17 cellular contexts compared by ENCODE assay signal in the genomic region with DNA sequence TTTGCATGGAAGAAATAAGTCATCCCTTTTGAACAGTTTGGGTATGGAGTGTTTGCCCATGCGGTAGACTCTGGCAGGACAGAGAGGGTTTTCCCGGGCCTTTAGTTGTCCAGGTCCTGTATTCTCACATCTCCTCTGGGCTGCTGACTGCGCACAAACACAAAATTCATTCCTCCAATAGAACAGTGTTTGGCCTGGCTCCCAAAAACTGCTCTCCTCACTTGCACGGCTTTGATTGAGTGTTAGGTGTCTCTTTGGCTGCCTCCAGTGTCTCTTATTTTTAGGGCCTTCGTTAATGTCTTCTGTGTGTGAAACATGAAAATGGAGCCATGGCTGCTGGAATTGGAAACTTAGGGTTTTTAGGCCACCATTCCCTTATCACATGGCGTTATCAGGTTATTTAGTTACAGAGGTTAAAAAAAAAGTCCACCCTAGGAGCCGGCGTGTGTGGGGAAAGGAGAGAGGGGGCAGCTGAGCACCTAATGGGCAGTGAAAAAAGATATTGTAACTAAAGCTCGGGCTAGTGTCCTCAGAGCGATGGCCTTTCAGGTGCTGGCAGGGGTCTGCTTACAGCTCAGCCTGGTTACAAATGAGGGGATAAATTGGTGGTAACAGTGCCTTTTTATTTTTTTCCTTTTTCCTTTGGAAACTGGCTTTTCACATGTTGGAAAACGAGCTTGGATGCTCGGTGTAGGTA. TPM values are rescaled to one million over a fixed set of nuclear protein-coding genes. Genes with fewer than 3 reads are reported as not detected.
A peak's percentile ranks its signal among the peaks of the same experiment; 100 is the strongest.
DNase-seq lines count a peak whose midpoint lies in the region; ATAC-seq and TF ChIP-seq lines count a peak whose summit lies in the region.
"Had no signal": no experiment of that assay in that cellular context is flagged by ENCODE, and none has a peak within 500 bp of the region (broad histone marks: within the 10 kb centered on the region; RNA-seq: fewer than 3 reads in every experiment).

No MANE protein-coding gene starts in this region.

- no peak for TF ChIP-seq CTCF in GM23338 (conservative IDR thresholded peaks at IDR 0.05; ENCODE audit: low read depth in 2 of 2)
- no peak for TF ChIP-seq CTCF in adrenal gland (IDR thresholded peaks at IDR 0.05)
- no peak for TF ChIP-seq CTCF in progenitor cell of endocrine pancreas (IDR thresholded peaks at IDR 0.05; ENCODE audit: unreplicated experiment)

- no peaks in the 10 kb centered on the region for H3K9me3 ChIP-seq in CD8-positive, alpha-beta memory T cell (ENCODE audit: low read length)
- H3K9me3 ChIP-seq in adrenal gland (replicated peaks in 1 of 3), result no peaks in the 10 kb centered on the region
- H3K9me3 ChIP-seq: mucosa of descending colon, Peyer's patch had no signal

- no peaks in the 10 kb centered on the region for H3K36me3 ChIP-seq in CD8-positive, alpha-beta memory T cell (ENCODE audit: insufficient read depth, low read length)
- no peaks in the 10 kb centered on the region for H3K36me3 ChIP-seq in GM23338 (ENCODE audit: insufficient read depth)
- no peaks in the 10 kb centered on the region for H3K36me3 ChIP-seq in adrenal gland (replicated peaks in 1 of 2)
- H3K36me3 ChIP-seq: Peyer's patch had no signal

- DNase-seq in CD8-positive, alpha-beta memory T cell, result no peak
- no peak for DNase-seq in GM23338 (ENCODE audit: low spot score)
- DNase-seq in adrenal gland, result no peak
- DNase-seq in progenitor cell of endocrine pancreas (ENCODE audit: low spot score, unreplicated experiment), result no peak
- no peak for DNase-seq in OCI-M2 (lab: John Stamatoyannopoulos, UW; ENCODE audit: unreplicated experiment)
- DNase-seq in NCI-H2081 (lab: John Stamatoyannopoulos, UW), result no peak
- DNase-seq: activated CD4-positive, alpha-beta T cell treated with anti-CD3 and anti-CD28 coated beads, Interleukin-2, amount 10 ng/mL, durations not matched to agents 7 days and 5 days; activated gamma-delta T cell; central memory CD4-positive, alpha-beta T cell; mucosa of descending colon; NCI-H1048; NCI-H510A; Peyer's patch; posterior cingulate gyrus had no signal

- no peaks in the 10 kb centered on the region for H3K27me3 ChIP-seq in CD8-positive, alpha-beta memory T cell (ENCODE audit: insufficient read depth, low read length, poor library complexity, severe bottlenecking)
- H3K27me3 ChIP-seq in GM23338 (ENCODE audit: insufficient read depth), result no peaks in the 10 kb centered on the region
- H3K27me3 ChIP-seq in adrenal gland, result no peaks in the 10 kb centered on the region
- H3K27me3 ChIP-seq: Peyer's patch had no signal

- no peak overlapping the region for H3K4me2 ChIP-seq in GM23338

- no peak overlapping the region for H3K4me3 ChIP-seq in CD8-positive, alpha-beta memory T cell (ENCODE audit: low read length)
- no peak overlapping the region for H3K4me3 ChIP-seq in GM23338
- H3K4me3 ChIP-seq in adrenal gland, result no peak overlapping the region
- H3K4me3 ChIP-seq: mucosa of descending colon, Peyer's patch had no signal

- H3F3A ChIP-seq in GM23338 (replicated peaks; ENCODE audit: low read depth), result no peaks in the 10 kb centered on the region

- POLR2A ChIA-PET in CD8-positive, alpha-beta memory T cell (lab: Charles Lee), result no interaction called here

- no peak overlapping the region for H3K4me3 Mint-ChIP-seq in CD8-positive, alpha-beta memory T cell
- no peak overlapping the region for H3K4me3 Mint-ChIP-seq in GM23338
- no peak overlapping the region for H3K4me3 Mint-ChIP-seq in progenitor cell of endocrine pancreas (ENCODE audit: low read depth)
- H3K4me3 Mint-ChIP-seq: activated CD4-positive, alpha-beta T cell treated with anti-CD3 and anti-CD28 coated beads, Interleukin-2, amount 10 ng/mL, durations not matched to agents 7 days and 5 days; CD14-positive monocyte; IgD-negative memory B cell had no signal

- H4K20me1 ChIP-seq in GM23338 (replicated peaks; ENCODE audit: insufficient read depth), result no peaks in the 10 kb centered on the region

- H3K9me3 Mint-ChIP-seq in CD8-positive, alpha-beta memory T cell, result no peaks in the 10 kb centered on the region
- no peaks in the 10 kb centered on the region for H3K9me3 Mint-ChIP-seq in GM23338
- no peaks in the 10 kb centered on the region for H3K9me3 Mint-ChIP-seq in progenitor cell of endocrine pancreas (ENCODE audit: low read depth)
- H3K9me3 Mint-ChIP-seq: activated CD4-positive, alpha-beta T cell treated with anti-CD3 and anti-CD28 coated beads, Interleukin-2, amount 10 ng/mL, durations not matched to agents 7 days and 5 days; CD14-positive monocyte; IgD-negative memory B cell had no signal

- H3K9me2 ChIP-seq in GM23338 (ENCODE audit: insufficient read depth), result no peaks in the 10 kb centered on the region

- no peaks in the 10 kb centered on the region for H3K27me3 Mint-ChIP-seq in CD8-positive, alpha-beta memory T cell
- H3K27me3 Mint-ChIP-seq in GM23338 (ENCODE audit: insufficient read depth, low read depth, poor library complexity) (peaks cover 3% of the 10 kb centered on the region), progenitor cell of endocrine pancreas (no peaks in the 10 kb centered on the region)
- H3K27me3 Mint-ChIP-seq: activated CD4-positive, alpha-beta T cell treated with anti-CD3 and anti-CD28 coated beads, Interleukin-2, amount 10 ng/mL, durations not matched to agents 7 days and 5 days; IgD-negative memory B cell had no signal

- ATAC-seq in GM23338 (0 out of 3 replicates have a peak, but pooled peaks have one; percentile 23), GM19467 (IDR thresholded peaks at IDR 0.05; ENCODE audit: unreplicated experiment) (no peak)
- ATAC-seq: mucosa of descending colon had no signal

- no peak overlapping the region for H2AFZ ChIP-seq in GM23338

- H3K79me2 ChIP-seq in GM23338 (replicated peaks; ENCODE audit: insufficient read depth), result peaks cover 3% of the 10 kb centered on the region

- peaks cover 42% of the 10 kb centered on the region for H3K4me1 ChIP-seq in CD8-positive, alpha-beta memory T cell (ENCODE audit: insufficient read depth, low read length)
- no peaks in the 10 kb centered on the region for H3K4me1 ChIP-seq in GM23338 (ENCODE audit: insufficient read depth)
- H3K4me1 ChIP-seq in adrenal gland (replicated peaks in 1 of 2), result peaks cover 35 to 70% of the 10 kb centered on the region in 2 donors

- H3K4me1 Mint-ChIP-seq in CD8-positive, alpha-beta memory T cell, result peaks cover 23 to 55% (median 47%) of the 10 kb centered on the region in 3 donors
- H3K4me1 Mint-ChIP-seq in GM23338 (peaks cover 24% of the 10 kb centered on the region), progenitor cell of endocrine pancreas (ENCODE audit: low read depth) (peaks cover 25% of the 10 kb centered on the region)
- H3K4me1 Mint-ChIP-seq: IgD-negative memory B cell had no signal

- no peak for TF ChIP-seq POLR2A in adrenal gland (IDR thresholded peaks at IDR 0.05)

- 79 to 89% (median 87%) methylated on average over 12 of the region's 12 CpGs for WGBS in adrenal gland, 4 donors

- peak overlapping the region in 1 of 8 donors; percentile 2 for H3K27ac Mint-ChIP-seq in CD8-positive, alpha-beta memory T cell
- H3K27ac Mint-ChIP-seq in GM23338 (no peak overlapping the region), progenitor cell of endocrine pancreas (peak overlapping the region; percentile 36)
- H3K27ac Mint-ChIP-seq: activated CD4-positive, alpha-beta T cell treated with anti-CD3 and anti-CD28 coated beads, Interleukin-2, amount 10 ng/mL, durations not matched to agents 7 days and 5 days; IgD-negative memory B cell had no signal

- CTCF ChIA-PET in CD8-positive, alpha-beta memory T cell (lab: Charles Lee), result interaction anchor here (0.9 kb wide), 1 partner anchor 1117 kb away, joined by 3 read pairs; no protein-coding TSS in a partner anchor

- intact Hi-C loops in adrenal gland (cut with DNase I), result no loop called here

- no peaks in the 10 kb centered on the region for H3K36me3 Mint-ChIP-seq in CD8-positive, alpha-beta memory T cell
- H3K36me3 Mint-ChIP-seq in GM23338 (ENCODE audit: low read depth), result no peaks in the 10 kb centered on the region
- H3K36me3 Mint-ChIP-seq in progenitor cell of endocrine pancreas (ENCODE audit: insufficient read depth), result no peaks in the 10 kb centered on the region
- H3K36me3 Mint-ChIP-seq: IgD-negative memory B cell had no signal

- peak overlapping the region; percentile 29 for H3K27ac ChIP-seq in CD8-positive, alpha-beta memory T cell (ENCODE audit: low read depth, low read length)
- no peak overlapping the region for H3K27ac ChIP-seq in GM23338 (ENCODE audit: low read depth)
- H3K27ac ChIP-seq in adrenal gland, result peak overlapping the region in 3 of 5 donors; percentile 22 to 68 (median 63)

TF ChIP-seq in GM23338, 12 proteins besides CTCF, POLR2A, EP300 and RAD21 (continues in another document):
- no peak for TF ChIP-seq STAT1 (IDR thresholded peaks at IDR 0.05; ENCODE audit: unreplicated experiment)
- TF ChIP-seq, protein P1, sequence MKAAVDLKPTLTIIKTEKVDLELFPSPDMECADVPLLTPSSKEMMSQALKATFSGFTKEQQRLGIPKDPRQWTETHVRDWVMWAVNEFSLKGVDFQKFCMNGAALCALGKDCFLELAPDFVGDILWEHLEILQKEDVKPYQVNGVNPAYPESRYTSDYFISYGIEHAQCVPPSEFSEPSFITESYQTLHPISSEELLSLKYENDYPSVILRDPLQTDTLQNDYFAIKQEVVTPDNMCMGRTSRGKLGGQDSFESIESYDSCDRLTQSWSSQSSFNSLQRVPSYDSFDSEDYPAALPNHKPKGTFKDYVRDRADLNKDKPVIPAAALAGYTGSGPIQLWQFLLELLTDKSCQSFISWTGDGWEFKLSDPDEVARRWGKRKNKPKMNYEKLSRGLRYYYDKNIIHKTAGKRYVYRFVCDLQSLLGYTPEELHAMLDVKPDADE (IDR thresholded peaks at IDR 0.05), result no peak

RNA-seq across cellular contexts. Expression of gene PRKCA, which starts 47.3 kb away (rescaled TPM):
- total RNA-seq in CD8-positive, alpha-beta memory T cell, result 10 to 100 TPM; 73.9 to 74.1 TPM
- 1.8 TPM for polyA plus RNA-seq in CD8-positive, alpha-beta memory T cell
- total RNA-seq in GM23338 (2014; rRNA removed; shearing (Covaris generic)), result 24.5 and 35.4 TPM in 2 replicates
- polyA plus RNA-seq in GM23338 (2016; fragmentation: Nextera tagmentation; extraction: Ambion mirVana) (6.4 and 10.9 TPM in 2 replicates), adrenal gland (10 to 100 TPM; 15.1 to 46.4 (median 19.6) TPM)
- total RNA-seq in adrenal gland (100 to 1,000 TPM in 3 of 8 donors, 10 to 100 TPM in 5; 80.2 to 202 (median 88.6) TPM), progenitor cell of endocrine pancreas (14.7 and 16.4 TPM in 2 replicates)
